Comparison of ENCODE assay signal across 8 cellular contexts in the genomic region with DNA sequence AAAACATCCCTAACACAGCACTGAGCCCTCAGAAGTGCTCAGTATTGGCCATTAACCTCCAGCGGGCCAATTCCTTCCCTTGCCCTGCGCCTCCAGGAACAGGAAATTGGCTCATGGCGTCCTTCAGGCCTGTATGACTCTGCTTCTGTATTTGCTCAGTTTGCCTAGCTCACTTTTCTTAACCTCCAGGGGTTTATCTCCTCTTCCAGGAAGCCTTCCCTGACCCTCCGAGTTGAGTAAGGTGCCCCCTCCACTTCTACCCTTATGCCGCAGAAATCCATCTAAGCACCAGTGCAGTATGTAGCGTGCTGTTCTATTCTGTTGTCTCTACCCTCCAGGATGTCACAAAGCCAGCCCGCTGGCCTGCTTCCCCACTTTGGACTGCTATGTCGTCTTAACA. TPM values are rescaled to one million over a fixed set of nuclear protein-coding genes. Genes with fewer than 3 reads are reported as not detected.
A peak's percentile ranks its signal among the peaks of the same experiment; 100 is the strongest.
DNase-seq lines count a peak whose midpoint lies in the region; ATAC-seq and TF ChIP-seq lines count a peak whose summit lies in the region.

No MANE protein-coding gene starts in this region.

- no peaks in the 10 kb centered on the region for H3K27me3 ChIP-seq in CD4-positive, CD25-positive, alpha-beta regulatory T cell (ENCODE audit: control insufficient read depth, insufficient read depth, low read length)
- H3K27me3 ChIP-seq in HUES48 (ENCODE audit: control insufficient read depth, insufficient read depth, low read length) = no peaks in the 10 kb centered on the region; the same call in 1 of the 2 replicates
- no peaks in the 10 kb centered on the region for H3K27me3 ChIP-seq in adrenal gland
- H3K27me3 ChIP-seq in smooth muscle cell (ENCODE audit: low read depth) = no peaks in the 10 kb centered on the region

- no peaks in the 10 kb centered on the region for H4K20me1 ChIP-seq in smooth muscle cell (ENCODE audit: low read depth)

- H3K9me3 Mint-ChIP-seq in CD4-positive, CD25-positive, alpha-beta regulatory T cell = no peaks in the 10 kb centered on the region
- no peaks in the 10 kb centered on the region for H3K9me3 Mint-ChIP-seq in natural killer cell treated with Interleukin-12 subunit alpha and Interleukin-12 subunit beta and Interleukin-15 and Interleukin-18, amount 100 ng/mL, for 72 hours

- no peak overlapping the region for H3K27ac ChIP-seq in CD4-positive, CD25-positive, alpha-beta regulatory T cell (ENCODE audit: insufficient read depth, low read length, poor library complexity, severe bottlenecking)
- H3K27ac ChIP-seq in HUES48 (ENCODE audit: low read depth, low read length) (no peak overlapping the region), adrenal gland (peak overlapping the region in 3 of 5 donors; percentile 84 to 92 (median 91)), smooth muscle cell (ENCODE audit: low read depth) (no peak overlapping the region)

- H3K27me3 Mint-ChIP-seq in CD4-positive, CD25-positive, alpha-beta regulatory T cell = no peaks in the 10 kb centered on the region
- no peaks in the 10 kb centered on the region for H3K27me3 Mint-ChIP-seq in natural killer cell treated with Interleukin-12 subunit alpha and Interleukin-12 subunit beta and Interleukin-15 and Interleukin-18, amount 100 ng/mL, for 72 hours

- peaks cover 20% of the 10 kb centered on the region for H3K36me3 ChIP-seq in CD4-positive, CD25-positive, alpha-beta regulatory T cell (ENCODE audit: control insufficient read depth, insufficient read depth, low read length)
- H3K36me3 ChIP-seq in HUES48 (ENCODE audit: control insufficient read depth, insufficient read depth, low read length) (peaks cover 42% of the 10 kb centered on the region), adrenal gland (replicated peaks in 1 of 2) (peaks cover 0 to 37% of the 10 kb centered on the region in 2 donors), smooth muscle cell (ENCODE audit: low read depth) (peaks cover 11% of the 10 kb centered on the region)

- no peak for TF ChIP-seq POLR2A in adrenal gland (IDR thresholded peaks at IDR 0.05)

- no peak for DNase-seq in CD4-positive, CD25-positive, alpha-beta regulatory T cell
- DNase-seq in adrenal gland = no peak
- DNase-seq in natural killer cell treated with Interleukin-12 subunit alpha and Interleukin-12 subunit beta and Interleukin-15 and Interleukin-18, amount 100 ng/mL, for 72 hours (ENCODE audit: low spot score) = no peak
- DNase-seq in NCI-H2227 (lab: John Stamatoyannopoulos, UW; ENCODE audit: unreplicated experiment) = no peak
- DNase-seq in smooth muscle cell (lab: John Stamatoyannopoulos, UW; ENCODE audit: unreplicated experiment) = no peak

- intact Hi-C loops in adrenal gland (cut with DNase I) = no loop called here

- 64 to 75% (median 69%) methylated on average over 8 of the region's 8 CpGs for WGBS in adrenal gland, 4 donors
- WGBS in smooth muscle cell (ENCODE audit: low lambda C conversion rate) = 73% methylated on average over 8 of the region's 8 CpGs

- H3F3A ChIP-seq in smooth muscle cell (ENCODE audit: low read depth) = no peaks in the 10 kb centered on the region

- peaks cover 24% of the 10 kb centered on the region for H3K4me1 ChIP-seq in CD4-positive, CD25-positive, alpha-beta regulatory T cell (ENCODE audit: control insufficient read depth, insufficient read depth, low read length, poor library complexity, severe bottlenecking)
- H3K4me1 ChIP-seq in HUES48 (ENCODE audit: control insufficient read depth, insufficient read depth, low read length) (peaks cover 8% of the 10 kb centered on the region), adrenal gland (replicated peaks in 1 of 2) (peaks cover 14 to 25% of the 10 kb centered on the region in 2 donors), smooth muscle cell (ENCODE audit: low read depth) (peaks cover 4% of the 10 kb centered on the region)

- H3K9ac ChIP-seq in HUES48 (ENCODE audit: low read depth, low read length) (no peak overlapping the region), smooth muscle cell (ENCODE audit: low read depth) (no peak overlapping the region)

- peaks cover 22% of the 10 kb centered on the region for H3K36me3 Mint-ChIP-seq in CD4-positive, CD25-positive, alpha-beta regulatory T cell
- H3K36me3 Mint-ChIP-seq in natural killer cell treated with Interleukin-12 subunit alpha and Interleukin-12 subunit beta and Interleukin-15 and Interleukin-18, amount 100 ng/mL, for 72 hours = peaks cover 15% of the 10 kb centered on the region

- no peak overlapping the region for H3K4me2 ChIP-seq in smooth muscle cell

- peak overlapping the region; percentile 68 for H3K4me3 ChIP-seq in CD4-positive, CD25-positive, alpha-beta regulatory T cell (ENCODE audit: low read depth, low read length)
- H3K4me3 ChIP-seq in HUES48 (ENCODE audit: low read depth, low read length) (peak overlapping the region; percentile 86; the same call in 1 of the 2 replicates), adrenal gland (no peak overlapping the region), smooth muscle cell (no peak overlapping the region)

- no peaks in the 10 kb centered on the region for H3K9me3 ChIP-seq in CD4-positive, CD25-positive, alpha-beta regulatory T cell (ENCODE audit: control insufficient read depth in 2 of 2, low read length in 2 of 2)
- H3K9me3 ChIP-seq in HUES48 (ENCODE audit: control insufficient read depth, insufficient read depth, low read length) (no peaks in the 10 kb centered on the region), adrenal gland (replicated peaks in 1 of 3) (no peaks in the 10 kb centered on the region), smooth muscle cell (replicated peaks; ENCODE audit: low read depth) (no peaks in the 10 kb centered on the region)

- H3K27ac Mint-ChIP-seq in CD4-positive, CD25-positive, alpha-beta regulatory T cell = peak overlapping the region; percentile 92 to 96 (median 93)
- H3K27ac Mint-ChIP-seq in natural killer cell treated with Interleukin-12 subunit alpha and Interleukin-12 subunit beta and Interleukin-15 and Interleukin-18, amount 100 ng/mL, for 72 hours = peak overlapping the region; percentile 80 to 82

- no peak overlapping the region for H2AFZ ChIP-seq in smooth muscle cell (ENCODE audit: low read depth)

- TF ChIP-seq CTCF in adrenal gland (IDR thresholded peaks at IDR 0.05) (no peak), smooth muscle cell (IDR thresholded peaks at IDR 0.05; ENCODE audit: borderline replicate concordance, insufficient read depth, poor library complexity, severe bottlenecking) (no peak)

- peak overlapping the region; percentile 86 to 95 (median 93) for H3K4me3 Mint-ChIP-seq in CD4-positive, CD25-positive, alpha-beta regulatory T cell
- peak overlapping the region; percentile 89 for H3K4me3 Mint-ChIP-seq in natural killer cell treated with Interleukin-12 subunit alpha and Interleukin-12 subunit beta and Interleukin-15 and Interleukin-18, amount 100 ng/mL, for 72 hours

- peaks cover 7 to 46% (median 29%) of the 10 kb centered on the region in 4 donors for H3K4me1 Mint-ChIP-seq in CD4-positive, CD25-positive, alpha-beta regulatory T cell
- H3K4me1 Mint-ChIP-seq in natural killer cell treated with Interleukin-12 subunit alpha and Interleukin-12 subunit beta and Interleukin-15 and Interleukin-18, amount 100 ng/mL, for 72 hours (ENCODE audit: low read depth in 2 of 2) = peaks cover 25 to 26% of the 10 kb centered on the region in 2 donors

- H3K79me2 ChIP-seq in smooth muscle cell (ENCODE audit: low read depth) = no peaks in the 10 kb centered on the region

- ATAC-seq in CD4-positive, CD25-positive, alpha-beta regulatory T cell (ENCODE audit: low read depth in 2 of 2) = no peak
- no peak for ATAC-seq in natural killer cell treated with Interleukin-12 subunit alpha and Interleukin-12 subunit beta and Interleukin-15 and Interleukin-18, amount 100 ng/mL, for 72 hours
- ATAC-seq in HG03520 (IDR thresholded peaks at IDR 0.05; ENCODE audit: unreplicated experiment) = no peak
- no peak for ATAC-seq in HG02798 (IDR thresholded peaks at IDR 0.05; ENCODE audit: poor library complexity, unreplicated experiment)

RNA-seq across cellular contexts. Expression of gene SFXN4, which starts 1.1 kb away (rescaled TPM):
- 10.7 TPM for total RNA-seq in CD4-positive, CD25-positive, alpha-beta regulatory T cell
- 10 to 100 TPM; 10.7 to 23.7 (median 16.5) TPM for polyA plus RNA-seq in CD4-positive, CD25-positive, alpha-beta regulatory T cell
- total RNA-seq in adrenal gland (10 to 100 TPM; 31.0 to 55.7 (median 45.8) TPM), smooth muscle cell (7.9 and 12.2 TPM in 2 replicates)
- polyA plus RNA-seq in adrenal gland (100 to 1,000 TPM in 2 of 3 donors, 10 to 100 TPM in 1; 53.6 to 135 (median 102) TPM), smooth muscle cell (12.8 and 16.2 TPM in 2 replicates)
- 10 to 100 TPM; 22.4 to 48.0 TPM for total RNA-seq in natural killer cell treated with Interleukin-12 subunit alpha and Interleukin-12 subunit beta and Interleukin-15 and Interleukin-18, amount 100 ng/mL, for 72 hours

RNA-seq across cellular contexts. Expression of gene PRDX3, which starts 12.0 kb away (rescaled TPM):
- total RNA-seq in CD4-positive, CD25-positive, alpha-beta regulatory T cell = 22.5 TPM
- 100 to 1,000 TPM in 3 of 4 donors, 10 to 100 TPM in 1; 97.1 to 140 (median 133) TPM for polyA plus RNA-seq in CD4-positive, CD25-positive, alpha-beta regulatory T cell
- 100 to 1,000 TPM; 306 to 628 (median 425) TPM for total RNA-seq in adrenal gland
- 100 to 1,000 TPM; 150 to 596 (median 200) TPM for polyA plus RNA-seq in adrenal gland
- total RNA-seq in natural killer cell treated with Interleukin-12 subunit alpha and Interleukin-12 subunit beta and Interleukin-15 and Interleukin-18, amount 100 ng/mL, for 72 hours = 100 to 1,000 TPM; 137 to 144 TPM
- 156 and 162 TPM in 2 replicates for total RNA-seq in smooth muscle cell
- 97.3 and 123 TPM in 2 replicates for polyA plus RNA-seq in smooth muscle cell

RNA-seq across cellular contexts. Expression of gene GRK5, which starts 40.8 kb away (rescaled TPM):
- 46.4 TPM for total RNA-seq in CD4-positive, CD25-positive, alpha-beta regulatory T cell
- polyA plus RNA-seq in CD4-positive, CD25-positive, alpha-beta regulatory T cell = 10 to 100 TPM in 3 of 4 donors, 1 to 10 TPM in 1; 5.1 to 14.7 (median 12.6) TPM
- 10 to 100 TPM; 13.8 to 96.4 (median 21.5) TPM for total RNA-seq in adrenal gland
- 10 to 100 TPM in 1 of 3 donors, 1 to 10 TPM in 2; 9.3 to 68.4 (median 9.8) TPM for polyA plus RNA-seq in adrenal gland
- total RNA-seq in natural killer cell treated with Interleukin-12 subunit alpha and Interleukin-12 subunit beta and Interleukin-15 and Interleukin-18, amount 100 ng/mL, for 72 hours = 10 to 100 TPM; 11.1 to 16.2 TPM
- total RNA-seq in smooth muscle cell = 5.2 and 7.0 TPM in 2 replicates
- polyA plus RNA-seq in smooth muscle cell = 4.4 and 5.0 TPM in 2 replicates

Comparison
In these comparisons a context has a peak if more than half of its experiments do, and no peak if none do; other contexts are left out.
1. H3K27ac ChIP-seq: peak in adrenal gland (3 of 5); none in CD4-positive, CD25-positive, alpha-beta regulatory T cell (single experiment), HUES48 (single experiment) and smooth muscle cell (single experiment).
2. H3K4me3 ChIP-seq: peak in CD4-positive, CD25-positive, alpha-beta regulatory T cell (single experiment) and HUES48 (single experiment); none in adrenal gland (0 of 4) and smooth muscle cell (single experiment).